8 cellular contexts compared by ENCODE assay signal in genomic region chr19:39390759-39391592, GRCh38. TPM values are rescaled to one million over a fixed set of nuclear protein-coding genes. Genes with fewer than 3 reads are reported as not detected.
DNase-seq lines count a peak whose midpoint lies in the region; FAIRE-seq and TF ChIP-seq lines count a peak whose summit lies in the region.

A gene with protein sequence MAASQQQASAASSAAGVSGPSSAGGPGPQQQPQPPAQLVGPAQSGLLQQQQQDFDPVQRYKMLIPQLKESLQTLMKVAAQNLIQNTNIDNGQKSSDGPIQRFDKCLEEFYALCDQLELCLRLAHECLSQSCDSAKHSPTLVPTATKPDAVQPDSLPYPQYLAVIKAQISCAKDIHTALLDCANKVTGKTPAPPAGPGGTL (plus strand): TSS chr19:39391378. CDS start chr19:39391423, 45 bp downstream.
Gene PAF1 (minus strand): TSS chr19:39391106. CDS start chr19:39390864, 242 bp downstream.

- peaks cover 5 to 11% of the 10 kb centered on the region in 2 donors for H3K4me1 ChIP-seq in neuronal stem cell (ENCODE audit: control insufficient read depth in 2 of 2, insufficient read depth in 1 of 2, low read depth in 1 of 2, low read length in 2 of 2)

- peak within 1 kb of the TSS; percentile 14 for H2BK120ac ChIP-seq in neuronal stem cell (ENCODE audit: low read depth, low read length)

- peak within 1 kb of the TSS; percentile 68 for H2BK12ac ChIP-seq in neuronal stem cell (ENCODE audit: low read length)

- peak within 1 kb of the TSS; percentile 90 for H3K4me2 ChIP-seq in neuronal stem cell (ENCODE audit: insufficient read depth, low read length, poor library complexity, severe bottlenecking)

- peak within 1 kb of the TSS; percentile 98 for H3K18ac ChIP-seq in neuronal stem cell (ENCODE audit: low read length)

- peak; percentile 98 for DNase-seq in GM04503 (ENCODE audit: low read depth)
- DNase-seq in HFF-Myc (ENCODE audit: extremely low read depth, low read depth) = peak; percentile 100
- peak; percentile 100 for DNase-seq in NAMALWA (ENCODE audit: low spot score)
- peak; percentile 99 for DNase-seq in SK-N-DZ (ENCODE audit: low spot score)
- DNase-seq in activated naive CD4-positive, alpha-beta T cell treated with anti-CD3 and anti-CD28 coated beads for 36 hours = peak; percentile 98
- peak; percentile 98 to 99 for DNase-seq in frontal cortex (ENCODE audit: low spot score in 2 of 2)
- peak; percentile 99 for DNase-seq in neuronal stem cell (ENCODE audit: low spot score)

- H3K23ac ChIP-seq in neuronal stem cell (ENCODE audit: low read depth, low read length, poor library complexity) = peak within 1 kb of the TSS; percentile 87

- no peak within 1 kb of the TSS for H2BK15ac ChIP-seq in neuronal stem cell (ENCODE audit: low read length)

- H3K9ac ChIP-seq in neuronal stem cell (ENCODE audit: low read depth, low read length, poor library complexity) = peak within 1 kb of the TSS; percentile 99

- peak within 1 kb of the TSS; percentile 92 for H3K14ac ChIP-seq in neuronal stem cell (ENCODE audit: low read length)

- H3K4me3 Mint-ChIP-seq in activated naive CD4-positive, alpha-beta T cell treated with anti-CD3 and anti-CD28 coated beads for 36 hours = peak within 1 kb of the TSS; percentile 98

- peaks cover 20% of the 10 kb centered on the region for H3K36me3 Mint-ChIP-seq in activated naive CD4-positive, alpha-beta T cell treated with anti-CD3 and anti-CD28 coated beads for 36 hours (ENCODE audit: low read depth)

- H3K4ac ChIP-seq in neuronal stem cell (ENCODE audit: low read length) = peak within 1 kb of the TSS; percentile 53

- no peaks in the 10 kb centered on the region for H3K27me3 Mint-ChIP-seq in activated naive CD4-positive, alpha-beta T cell treated with anti-CD3 and anti-CD28 coated beads for 36 hours (ENCODE audit: low read depth)

- H2AFZ ChIP-seq in neuronal stem cell (ENCODE audit: low read length) = peak within 1 kb of the TSS; percentile 87

- no peaks in the 10 kb centered on the region for H3K9me3 Mint-ChIP-seq in activated naive CD4-positive, alpha-beta T cell treated with anti-CD3 and anti-CD28 coated beads for 36 hours

- no peak within 1 kb of the TSS for H4K91ac ChIP-seq in neuronal stem cell (ENCODE audit: low read depth, low read length, poor library complexity)

- H3K4me3 ChIP-seq in HFF-Myc (replicated peaks; ENCODE audit: low read depth, low read length) (peak within 1 kb of the TSS; percentile 89), neuronal stem cell (ENCODE audit: low read length in 2 of 2) (peak within 1 kb of the TSS; percentile 68 to 96)

- no peaks in the 10 kb centered on the region for H3K27me3 ChIP-seq in neuronal stem cell (ENCODE audit: control insufficient read depth in 3 of 3, insufficient read depth in 3 of 3, low read depth in 1 of 3, low read length in 3 of 3)

- H2BK5ac ChIP-seq in neuronal stem cell (ENCODE audit: low read length) = peak within 1 kb of the TSS; percentile 95

- no peak within 1 kb of the TSS for H4K8ac ChIP-seq in neuronal stem cell (ENCODE audit: low read depth, low read length)

- peaks cover 12% of the 10 kb centered on the region for H3K79me1 ChIP-seq in neuronal stem cell (ENCODE audit: low read depth, low read length)

- H3K9me3 ChIP-seq in neuronal stem cell (replicated peaks in 1 of 2; ENCODE audit: control insufficient read depth in 2 of 2, insufficient read depth in 1 of 2, low read depth in 1 of 2, low read length in 2 of 2) = no peaks in the 10 kb centered on the region

- CTCF ChIA-PET in activated naive CD4-positive, alpha-beta T cell treated with anti-CD3 and anti-CD28 coated beads for 36 hours (lab: Charles Lee) = interaction anchor here (0.6 to 2.2 kb wide), 7 partner anchors 9 to 48 kb away, joined by 3 to 11 read pairs (median 3); partner anchors contain the start of gene SAMD4B

- intact Hi-C loops in activated naive CD4-positive, alpha-beta T cell treated with anti-CD3 and anti-CD28 coated beads for 36 hours (cut with micrococcal nuclease) = loop anchor here (1.0 kb wide), 6 partner anchors 11 to 89 kb away; partner anchors contain the start of genes PLEKHG2 and TIMM50

- WGBS in neuronal stem cell (ENCODE audit: extremely low coverage in 2 of 2, insufficient read length in 2 of 2, insufficient replicate concordance in 1 of 2), 2 donors = no CpG with 5 or more reads among the region's 68 CpGs

- peak within 1 kb of the TSS; percentile 98 for H3K27ac Mint-ChIP-seq in activated naive CD4-positive, alpha-beta T cell treated with anti-CD3 and anti-CD28 coated beads for 36 hours

- peaks cover 41% of the 10 kb centered on the region for H3K4me1 Mint-ChIP-seq in activated naive CD4-positive, alpha-beta T cell treated with anti-CD3 and anti-CD28 coated beads for 36 hours (ENCODE audit: low read depth)

- peak; percentile 98 for FAIRE-seq in frontal cortex (lab: Jason Lieb, UNC)

- peak within 1 kb of the TSS; percentile 42 for H2AK5ac ChIP-seq in neuronal stem cell (ENCODE audit: low read depth, low read length)

- no peak for TF ChIP-seq CTCF in HFF-Myc (IDR thresholded peaks at IDR 0.05; ENCODE audit: low read depth, low read length, missing control alignments)
- TF ChIP-seq CTCF in subcutaneous adipose tissue (IDR thresholded peaks at IDR 0.05; ENCODE audit: low read depth) = no peak

- peaks cover 40 to 61% of the 10 kb centered on the region in 2 donors for H3K36me3 ChIP-seq in neuronal stem cell (replicated peaks in 1 of 2; ENCODE audit: control insufficient read depth in 2 of 2, insufficient read depth in 2 of 2, low read length in 2 of 2)

- peak within 1 kb of the TSS; percentile 99 for H3K27ac ChIP-seq in neuronal stem cell (replicated peaks; ENCODE audit: low read length)

RNA-seq across cellular contexts. Expression of the first gene that starts in this region (rescaled TPM):
- 22.6 and 23.4 TPM in 2 replicates for polyA plus RNA-seq in SK-N-DZ (2014; cell fraction: cytosol; rRNA removed)
- polyA plus RNA-seq in SK-N-DZ (2014; cell fraction: nucleus; rRNA removed) = 5.6 and 6.3 TPM in 2 replicates
- 10 to 100 TPM; 18.0 to 18.5 TPM for total RNA-seq in activated naive CD4-positive, alpha-beta T cell treated with anti-CD3 and anti-CD28 coated beads for 36 hours
- total RNA-seq in frontal cortex (9.8 TPM), subcutaneous adipose tissue (10 to 100 TPM; 23.1 to 28.9 (median 26.4) TPM)
- 34.2 TPM for polyA plus RNA-seq in neuronal stem cell (2013, experiment 1 of 2)
- 32.9 TPM for polyA plus RNA-seq in neuronal stem cell (2013, experiment 2 of 2)

RNA-seq across cellular contexts. Expression of gene PAF1, which starts in this region (rescaled TPM):
- 22.7 and 24.5 TPM in 2 replicates for polyA plus RNA-seq in SK-N-DZ (2014; cell fraction: cytosol; rRNA removed)
- 20.1 and 24.0 TPM in 2 replicates for polyA plus RNA-seq in SK-N-DZ (2014; cell fraction: nucleus; rRNA removed)
- total RNA-seq in activated naive CD4-positive, alpha-beta T cell treated with anti-CD3 and anti-CD28 coated beads for 36 hours = 10 to 100 TPM; 31.9 to 34.9 TPM
- total RNA-seq in frontal cortex (36.7 TPM), subcutaneous adipose tissue (10 to 100 TPM; 24.3 to 32.4 (median 30.2) TPM)
- polyA plus RNA-seq in neuronal stem cell (2013, experiment 1 of 2) = 29.8 TPM
- 30.0 TPM for polyA plus RNA-seq in neuronal stem cell (2013, experiment 2 of 2)

Comparison
In these comparisons a context has a peak if more than half of its experiments do, and no peak if none do; other contexts are left out.
1. Peak in every context shown above with its lines: DNase-seq, H3K4me3 ChIP-seq and H3K27ac ChIP-seq.